In genomic region chr6:138569970-138570715, GRCh38 we compare ENCODE assay signal across 14 cellular contexts.
DNase-seq lines count a peak whose midpoint lies in the region; ATAC-seq and TF ChIP-seq lines count a peak whose summit lies in the region.
"Had no signal": no experiment of that assay in that cellular context is flagged by ENCODE, and none has a peak within 500 bp of the region (broad histone marks: within the 10 kb centered on the region; RNA-seq: fewer than 3 reads in every experiment).

No MANE protein-coding gene starts in this region.

- peak overlapping the region; percentile 69 for H3K9ac ChIP-seq in mucosa of stomach (ENCODE audit: low read length)

- no peak for DNase-seq in left ventricle myocardium inferior
- DNase-seq in cardiac septum (ENCODE audit: low spot score) = no peak
- DNase-seq in caudate nucleus (lab: John Stamatoyannopoulos, UW) = no peak
- no peak for DNase-seq in aorta
- no peak for DNase-seq in OCI-M2 (lab: John Stamatoyannopoulos, UW; ENCODE audit: unreplicated experiment)
- no peak for DNase-seq in iPS-NIHi7 (ENCODE audit: extremely low spot score)
- DNase-seq: ACHN; activated CD4-positive, alpha-beta T cell treated with anti-CD3 and anti-CD28 coated beads for 1 hour; activated naive CD4-positive, alpha-beta T cell treated with anti-CD3 and anti-CD28 coated beads for 36 hours; cerebellar nuclear complex; NCI-H510A had no signal

- ATAC-seq in aorta (ENCODE audit: low FRiP score) (no peak), HG02798 (IDR thresholded peaks at IDR 0.05; ENCODE audit: poor library complexity, unreplicated experiment) (no peak)
- ATAC-seq: stimulated activated effector memory CD8-positive, alpha-beta T cell treated with anti-CD3 and anti-CD28 coated beads, Interleukin-12 subunit alpha, Interleukin-12 subunit beta, amount 100 ng/mL, for 72 hours had no signal

- H3K4me3 ChIP-seq in left ventricle myocardium inferior = peak overlapping the region; percentile 67
- peak overlapping the region; percentile 39 for H3K4me3 ChIP-seq in mucosa of stomach (ENCODE audit: low read length)
- peak overlapping the region; percentile 36 to 82 for H3K4me3 ChIP-seq in aorta (ENCODE audit: low read length in 2 of 2)

- intact Hi-C loops in left ventricle myocardium inferior (cut with micrococcal nuclease) = no loop called here
- intact Hi-C loops in cardiac septum (cut with DNase I) = loop anchor here (5.0 kb wide), 2 partner anchors 33 to 143 kb away; no protein-coding TSS in a partner anchor
- intact Hi-C loops in aorta (cut with DNase I) = no loop called here

- 45 to 55% methylated on average over 6 of the region's 6 CpGs for WGBS in aorta, 2 donors

- no peak for TF ChIP-seq CTCF in left ventricle myocardium inferior (IDR thresholded peaks at IDR 0.05; ENCODE audit: borderline replicate concordance)

- H3K27ac ChIP-seq in left ventricle myocardium inferior (replicated peaks) (peak overlapping the region; percentile 86), caudate nucleus (ENCODE audit: low read depth, low read length) (peak overlapping the region; percentile 14), aorta (ENCODE audit: low read depth in 1 of 2, low read length in 2 of 2) (no peak overlapping the region)

- H3K9me3 ChIP-seq in left ventricle myocardium inferior (replicated peaks) = no peaks in the 10 kb centered on the region
- H3K9me3 ChIP-seq in mucosa of stomach (ENCODE audit: control insufficient read depth, low read length) = no peaks in the 10 kb centered on the region
- no peaks in the 10 kb centered on the region for H3K9me3 ChIP-seq in aorta (ENCODE audit: control insufficient read depth, low read length)

- H3K36me3 ChIP-seq in left ventricle myocardium inferior (no peaks in the 10 kb centered on the region), mucosa of stomach (ENCODE audit: control insufficient read depth, insufficient read depth, low read length) (no peaks in the 10 kb centered on the region), aorta (ENCODE audit: control insufficient read depth in 1 of 2, insufficient read depth in 2 of 2, low read length in 1 of 2) (no peaks in the 10 kb centered on the region)

- H3K4me1 ChIP-seq in left ventricle myocardium inferior (peaks cover 27% of the 10 kb centered on the region), mucosa of stomach (ENCODE audit: control insufficient read depth, insufficient read depth, low read length) (peaks cover 5% of the 10 kb centered on the region), aorta (ENCODE audit: control insufficient read depth in 1 of 2, insufficient read depth in 2 of 2, low read length in 2 of 2) (no peaks in the 10 kb centered on the region)

- no peaks in the 10 kb centered on the region for H3K27me3 ChIP-seq in left ventricle myocardium inferior (ENCODE audit: low read depth)
- H3K27me3 ChIP-seq in mucosa of stomach (ENCODE audit: control insufficient read depth, insufficient read depth, low read length) = no peaks in the 10 kb centered on the region
- H3K27me3 ChIP-seq in aorta (ENCODE audit: control insufficient read depth in 1 of 2, insufficient read depth in 2 of 2, low read length in 1 of 2) = no peaks in the 10 kb centered on the region

Comparison
In these comparisons a context has a peak if more than half of its experiments do, and no peak if none do; other contexts are left out.
1. H3K27ac ChIP-seq: peak in left ventricle myocardium inferior (single experiment) and caudate nucleus (single experiment); none in aorta (0 of 2).
2. Peak in every context shown above with its lines, with median percentiles within 50 percentile points of each other: H3K4me3 ChIP-seq.